Comparison of ENCODE assay signal across 23 cellular contexts in genomic region chr9:36441966-36442365, GRCh38. TPM values are rescaled to one million over a fixed set of nuclear protein-coding genes. Genes with fewer than 3 reads are reported as not detected.
DNase-seq lines count a peak whose midpoint lies in the region; ATAC-seq and TF ChIP-seq lines count a peak whose summit lies in the region.
"Had no signal": no experiment of that assay in that cellular context is flagged by ENCODE, and none has a peak within 500 bp of the region (broad histone marks: within the 10 kb centered on the region; RNA-seq: fewer than 3 reads in every experiment).

No MANE protein-coding gene starts in this region.

- H3K27ac ChIP-seq in A673 (ENCODE audit: low read depth, low read length, poor library complexity, severe bottlenecking): no peak overlapping the region
- H3K27ac ChIP-seq: BLaER1 treated with 17β-estradiol and CSF1 and Interleukin-3, amounts not matched to agents 10 nM and 100 nM; spleen had no signal

- POLR2A ChIA-PET in A673 (lab: Charles Lee; ENCODE audit: low non-redundant PET): no interaction called here

- ATAC-seq in GM19452 (IDR thresholded peaks at IDR 0.05; ENCODE audit: unreplicated experiment) (no peak), HG03039 (IDR thresholded peaks at IDR 0.05; ENCODE audit: unreplicated experiment) (no peak)
- ATAC-seq: Panc1; stimulated activated memory B cell treated with anti-CD40 and anti-IgM and Interleukin-4, amounts not matched to agents 10 μg/mL and 1 μg/mL and 100 μg/mL, for 72 hours had no signal

- H3K27me3 ChIP-seq in A673 (replicated peaks; ENCODE audit: insufficient read depth, low read depth, low read length, poor library complexity): no peaks in the 10 kb centered on the region
- H3K27me3 ChIP-seq: BLaER1 treated with 17β-estradiol and CSF1 and Interleukin-3, amounts not matched to agents 10 nM and 100 nM; MG63; spleen had no signal

- H3K4me1 ChIP-seq in A673 (ENCODE audit: insufficient read depth, low read length, poor library complexity, severe bottlenecking): peaks cover 15% of the 10 kb centered on the region

- H3K9me3 ChIP-seq in A673 (ENCODE audit: low read depth, low read length, poor library complexity, severe bottlenecking): no peaks in the 10 kb centered on the region
- H3K9me3 ChIP-seq: spleen had no signal

- peaks cover 7% of the 10 kb centered on the region for H3K36me3 Mint-ChIP-seq in endothelial cell (ENCODE audit: low read depth, unreplicated experiment)
- H3K36me3 Mint-ChIP-seq: naive B cell had no signal

- no peak overlapping the region for H3K4me3 Mint-ChIP-seq in endothelial cell (ENCODE audit: unreplicated experiment)
- H3K4me3 Mint-ChIP-seq: activated naive CD4-positive, alpha-beta T cell treated with anti-CD3 and anti-CD28 coated beads, Interleukin-2, amount 10 ng/mL, durations not matched to agents 7 days and 5 days; naive B cell; stimulated activated memory B cell treated with anti-CD40 and anti-IgM and Interleukin-4, amounts not matched to agents 10 μg/mL and 1 μg/mL and 100 μg/mL, for 72 hours had no signal

- TF ChIP-seq CTCF in A673 (conservative IDR thresholded peaks at IDR 0.05; ENCODE audit: low read depth, low read length): no peak
- no peak for TF ChIP-seq CTCF in endothelial cell (IDR thresholded peaks at IDR 0.05; ENCODE audit: unreplicated experiment)

- BruUV-seq in A673 (replicated peaks; lab: Mats Ljungman, UMichigan): no TSS peak

- no peaks in the 10 kb centered on the region for H3K9me3 Mint-ChIP-seq in endothelial cell (ENCODE audit: unreplicated experiment)
- H3K9me3 Mint-ChIP-seq: activated naive CD4-positive, alpha-beta T cell treated with anti-CD3 and anti-CD28 coated beads, Interleukin-2, amount 10 ng/mL, durations not matched to agents 7 days and 5 days; naive B cell; stimulated activated memory B cell treated with anti-CD40 and anti-IgM and Interleukin-4, amounts not matched to agents 10 μg/mL and 1 μg/mL and 100 μg/mL, for 72 hours had no signal

- peak overlapping the region; percentile 3 for H3K27ac Mint-ChIP-seq in endothelial cell (ENCODE audit: unreplicated experiment)
- H3K27ac Mint-ChIP-seq: activated naive CD4-positive, alpha-beta T cell treated with anti-CD3 and anti-CD28 coated beads, Interleukin-2, amount 10 ng/mL, durations not matched to agents 7 days and 5 days; stimulated activated memory B cell treated with anti-CD40 and anti-IgM and Interleukin-4, amounts not matched to agents 10 μg/mL and 1 μg/mL and 100 μg/mL, for 72 hours had no signal

- peak; percentile 73 for DNase-seq in A673 (ENCODE audit: low spot score)
- peak; percentile 27 for DNase-seq in EH (ENCODE audit: low read depth)
- peak; percentile 47 for DNase-seq in OCI-M1 (lab: John Stamatoyannopoulos, UW)
- DNase-seq in endothelial cell (ENCODE audit: low spot score): no peak
- DNase-seq in effector CD4-positive, alpha-beta T cell: no peak
- DNase-seq: activated CD4-positive, alpha-beta T cell treated with anti-CD3 and anti-CD28 coated beads for 1 hour; activated CD8-positive, alpha-beta memory T cell treated with anti-CD3 and anti-CD28 coated beads for 24 hours; activated naive CD4-positive, alpha-beta T cell treated with anti-CD3 and anti-CD28 coated beads, Interleukin-2, amount 10 ng/mL, durations not matched to agents 7 days and 5 days; central memory CD4-positive, alpha-beta T cell; head of caudate nucleus; IMR-90; MG63; naive B cell; NCI-H1436 treated with DMSO at 0.1 percent for 48 hours; retina; SIG-M5; spleen; stimulated activated CD4-positive, alpha-beta T cell treated with anti-CD3 and anti-CD28 coated beads, Interleukin-2, amount 100 ng/mL, for 48 hours had no signal

- CTCF ChIA-PET in A673 (lab: Charles Lee): interaction anchor here (0.8 kb wide), 1 partner anchor 35 kb away, joined by 3 read pairs; no protein-coding TSS in a partner anchor

- H3K4me1 Mint-ChIP-seq in endothelial cell (ENCODE audit: unreplicated experiment): peaks cover 20% of the 10 kb centered on the region

- H3K27me3 Mint-ChIP-seq in endothelial cell (ENCODE audit: unreplicated experiment): no peaks in the 10 kb centered on the region
- H3K27me3 Mint-ChIP-seq: activated naive CD4-positive, alpha-beta T cell treated with anti-CD3 and anti-CD28 coated beads, Interleukin-2, amount 10 ng/mL, durations not matched to agents 7 days and 5 days; naive B cell; stimulated activated memory B cell treated with anti-CD40 and anti-IgM and Interleukin-4, amounts not matched to agents 10 μg/mL and 1 μg/mL and 100 μg/mL, for 72 hours had no signal

- no peak overlapping the region for H3K4me3 ChIP-seq in A673 (ENCODE audit: low read depth, low read length, poor library complexity, severe bottlenecking)
- H3K4me3 ChIP-seq: BLaER1 treated with 17β-estradiol and CSF1 and Interleukin-3, amounts not matched to agents 10 nM and 100 nM; MG63; spleen had no signal

- H3K36me3 ChIP-seq in A673 (ENCODE audit: insufficient read depth, low read length, poor library complexity, severe bottlenecking): no peaks in the 10 kb centered on the region

- intact Hi-C loops in A673 (cut with micrococcal nuclease; ENCODE audit: unreplicated experiment): no loop called here

RNA-seq across cellular contexts. Expression of gene RNF38, which starts 41.9 kb away (rescaled TPM):
- total RNA-seq in A673 (2021): 26.6 and 30.4 TPM in 2 replicates
- 71.1 TPM for total RNA-seq in endothelial cell (ENCODE audit: unreplicated experiment)

Comparison
In these comparisons a context has a peak if more than half of its experiments do, and no peak if none do; other contexts are left out.
1. DNase-seq: peak in A673 (single experiment), EH (single experiment) and OCI-M1 (single experiment); none in endothelial cell (single experiment) and effector CD4-positive, alpha-beta T cell (single experiment).